Comparison of ENCODE assay signal across 1 cellular context in the genomic region with DNA sequence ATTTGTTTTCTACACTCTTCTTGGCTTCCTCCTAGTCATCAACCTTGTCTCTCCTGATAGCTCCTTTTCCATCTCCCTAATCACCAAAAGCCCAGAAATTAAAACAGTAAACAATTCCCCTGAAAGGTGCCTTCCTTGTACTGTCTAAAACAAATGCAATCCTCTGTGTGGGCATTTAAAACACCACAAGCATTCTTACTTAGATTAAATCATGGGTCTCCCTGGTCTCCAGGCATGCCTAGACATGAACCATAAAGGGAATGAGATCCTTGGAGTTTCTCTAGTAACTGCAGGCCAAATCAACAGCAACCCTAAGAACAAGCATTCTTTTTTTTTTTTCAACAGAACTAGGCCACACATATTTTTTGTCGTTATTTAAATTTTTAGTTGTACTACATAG.
TF ChIP-seq lines count a peak whose summit lies in the region.

No MANE protein-coding gene starts in this region.

TF ChIP-seq in H1, 55 proteins besides CTCF, POLR2A, EP300 and RAD21:
- no peak for TF ChIP-seq CTBP2 (IDR thresholded peaks at IDR 0.05; ENCODE audit: borderline replicate concordance, insufficient read depth, insufficient read length, low read length)
- no peak for TF ChIP-seq KDM5A (IDR thresholded peaks at IDR 0.05; ENCODE audit: low read length)
- no peak for TF ChIP-seq HDAC6 (IDR thresholded peaks at IDR 0.05; ENCODE audit: low read depth, low read length)
